ENCODE assay signal across 8 cellular contexts in the genomic region with DNA sequence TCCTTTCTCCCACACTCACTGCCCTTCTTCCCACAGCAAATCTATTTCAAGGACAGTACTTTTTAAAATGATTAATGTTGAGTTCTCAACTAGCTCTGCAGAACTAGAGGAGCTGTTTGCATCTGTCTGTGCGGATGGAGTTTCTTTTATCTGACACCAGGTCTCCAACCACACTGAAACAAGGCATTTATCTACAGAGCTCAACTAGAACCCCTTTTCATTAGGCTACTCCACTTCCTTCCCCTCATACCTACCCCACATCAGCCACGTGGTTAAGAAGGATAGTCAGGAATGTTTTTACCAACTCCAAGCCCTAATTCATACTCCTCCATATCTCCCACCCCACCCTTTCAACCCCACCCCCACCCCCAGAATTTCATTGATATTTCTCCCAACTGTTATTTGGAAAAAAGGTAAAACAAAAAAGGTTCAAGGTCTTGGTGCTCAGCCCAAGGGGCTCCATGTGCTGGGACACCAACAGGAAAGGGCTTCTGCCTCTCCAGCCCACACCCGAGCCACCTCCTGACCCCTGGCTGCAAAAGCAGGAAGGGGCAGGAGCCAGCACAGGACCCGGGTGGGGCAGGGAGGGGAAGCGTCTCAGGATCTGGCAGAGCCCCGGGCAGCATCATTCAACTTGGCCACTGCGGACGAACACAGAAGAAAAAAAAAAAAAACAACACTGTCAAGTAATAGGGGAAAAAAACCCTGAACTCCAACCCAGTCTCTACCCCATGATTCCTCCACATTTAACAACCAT. TPM values are rescaled to one million over a fixed set of nuclear protein-coding genes. Genes with fewer than 3 reads are reported as not detected.
DNase-seq lines count a peak whose midpoint lies in the region; ATAC-seq, FAIRE-seq and TF ChIP-seq lines count a peak whose summit lies in the region.
"Had no signal": no experiment of that assay in that cellular context is flagged by ENCODE, and none has a peak within 500 bp of the region (broad histone marks: within the 10 kb centered on the region; RNA-seq: fewer than 3 reads in every experiment).

No MANE protein-coding gene starts in this region.

- TF ChIP-seq POLR2A in K562 (conservative IDR thresholded peaks at IDR 0.05) = no peak
- no peak for TF ChIP-seq POLR2A in HepG2 (IDR thresholded peaks at IDR 0.05; ENCODE audit: insufficient read depth in 1 of 2, low read depth in 2 of 2, low read length in 2 of 2)

- H3K9me3 ChIP-seq in OCI-LY3 (ENCODE audit: insufficient read depth, low read length) (no peaks in the 10 kb centered on the region), K562 (replicated peaks; ENCODE audit: control insufficient read depth, insufficient read depth, low read depth, low read length) (no peaks in the 10 kb centered on the region), HepG2 (ENCODE audit: low read length) (no peaks in the 10 kb centered on the region), thoracic aorta (no peaks in the 10 kb centered on the region)

- CTCF ChIA-PET in K562 (lab: Yijun Ruan, JAX; ENCODE audit: low intra/inter-chr PET ratio) (interaction anchor here (0.6 to 1.5 kb wide), 5 partner anchors 59 to 550 kb away, joined by 3 to 6 read pairs (median 3); no protein-coding TSS in a partner anchor), HepG2 (lab: Yijun Ruan, JAX; ENCODE audit: low intra/inter-chr PET ratio, low total read pairs) (interaction anchor here (1.1 to 2.1 kb wide), 3 partner anchors 43 to 158 kb away, joined by 4 to 15 read pairs (median 5); a partner anchor contains a TSS)

- no peak overlapping the region for H2AFZ ChIP-seq in OCI-LY3 (ENCODE audit: low read depth, low read length)
- H2AFZ ChIP-seq in K562 (ENCODE audit: low read depth, low read length) = no peak overlapping the region
- no peak overlapping the region for H2AFZ ChIP-seq in HepG2 (ENCODE audit: low read length)

- H3K36me3 ChIP-seq in OCI-LY3 (replicated peaks; ENCODE audit: low read depth, low read length) = peaks cover 56% of the 10 kb centered on the region
- peaks cover 85% of the 10 kb centered on the region for H3K36me3 ChIP-seq in K562 (ENCODE audit: control insufficient read depth, insufficient read depth, low read length)
- H3K36me3 ChIP-seq in HepG2 (replicated peaks in 1 of 2; ENCODE audit: control insufficient read depth in 1 of 2, insufficient read depth in 2 of 2, low read length in 2 of 2) = peaks cover 17 to 57% of the 10 kb centered on the region in 2 experiments
- H3K36me3 ChIP-seq in thoracic aorta = peaks cover 47% of the 10 kb centered on the region

- TF ChIP-seq EP300 in K562 (IDR thresholded peaks at IDR 0.05; ENCODE audit: low read length) = no peak
- TF ChIP-seq EP300 in HepG2 (IDR thresholded peaks at IDR 0.05; ENCODE audit: low read depth in 2 of 2, low read length in 2 of 2) = no peak
- no peak for TF ChIP-seq EP300 in HepG2 (CRISPR knock-in tag; IDR thresholded peaks at IDR 0.05; ENCODE audit: borderline replicate concordance)

- TF ChIP-seq RAD21 in K562 (CRISPR knock-in tag; conservative IDR thresholded peaks at IDR 0.05 in 1 of 2, IDR thresholded peaks at IDR 0.05 in 1 of 2) (peak in 1 of 2 experiments; percentile 21; a peak in 1 of 4 replicates), HepG2 (CRISPR knock-in tag; IDR thresholded peaks at IDR 0.05) (no peak)

- peak; percentile 73 for FAIRE-seq in K562 (lab: Jason Lieb, UNC)
- FAIRE-seq in HepG2 (lab: Jason Lieb, UNC) = no peak

- H3K4me2 ChIP-seq in OCI-LY3 (ENCODE audit: low read length) (no peak overlapping the region), K562 (ENCODE audit: insufficient read depth, low read length) (no peak overlapping the region; the same call in 1 of the 2 replicates), HepG2 (ENCODE audit: low read depth, low read length) (no peak overlapping the region)

- H3K9ac ChIP-seq in OCI-LY3 (ENCODE audit: low read length) = no peak overlapping the region
- peak overlapping the region; percentile 23 to 46; a peak in 2 of 4 replicates for H3K9ac ChIP-seq in K562 (ENCODE audit: insufficient read depth in 1 of 2, low read depth in 2 of 2, low read length in 2 of 2)
- no peak overlapping the region for H3K9ac ChIP-seq in HepG2 (ENCODE audit: insufficient read depth, low read depth, low read length)

- H3K4me3 ChIP-seq in OCI-LY3 (ENCODE audit: low read length) = no peak overlapping the region
- no peak overlapping the region for H3K4me3 ChIP-seq in K562
- no peak overlapping the region for H3K4me3 ChIP-seq in HepG2 (replicated peaks in 1 of 3; ENCODE audit: insufficient read depth in 1 of 3, low read depth in 2 of 3, low read length in 3 of 3)
- H3K4me3 ChIP-seq in thoracic aorta = no peak overlapping the region

- POLR2A ChIA-PET in K562 (lab: Yijun Ruan, JAX) = interaction anchor here (0.6 to 1.1 kb wide), 3 partner anchors 43 to 93 kb away, joined by 3 to 4 read pairs (median 3); a partner anchor contains a TSS
- POLR2A ChIA-PET in HepG2 (lab: Yijun Ruan, JAX) = interaction anchor here (0.9 to 4.5 kb wide), 6 partner anchors 8 to 49 kb away, joined by 3 to 40 read pairs (median 3); a partner anchor contains a TSS

- no peaks in the 10 kb centered on the region for H3K9me1 ChIP-seq in K562 (ENCODE audit: control insufficient read depth, insufficient read depth, low read length)

- peak overlapping the region; percentile 32 for H3K27ac ChIP-seq in OCI-LY3 (ENCODE audit: low read length)
- H3K27ac ChIP-seq in K562 (ENCODE audit: extremely low read depth, low read depth, low read length) = peak overlapping the region; percentile 59
- no peak overlapping the region for H3K27ac ChIP-seq in HepG2 (ENCODE audit: extremely low read length, insufficient read depth, low read length)
- H3K27ac ChIP-seq in thoracic aorta = peak overlapping the region; percentile 48 to 56

- H3K27me3 ChIP-seq in OCI-LY3 (ENCODE audit: low read depth, low read length) (no peaks in the 10 kb centered on the region), K562 (ENCODE audit: control insufficient read depth in 2 of 2, insufficient read depth in 2 of 2, low read length in 2 of 2) (no peaks in the 10 kb centered on the region), HepG2 (ENCODE audit: control insufficient read depth in 1 of 2, insufficient read depth in 2 of 2, low read length in 2 of 2) (no peaks in the 10 kb centered on the region), thoracic aorta (replicated peaks; ENCODE audit: insufficient read depth) (no peaks in the 10 kb centered on the region)

- peaks cover 15% of the 10 kb centered on the region for H3K79me2 ChIP-seq in OCI-LY3 (ENCODE audit: low read length)
- peaks cover 37% of the 10 kb centered on the region for H3K79me2 ChIP-seq in K562 (ENCODE audit: control insufficient read depth, insufficient read depth, low read length)
- H3K79me2 ChIP-seq in HepG2 (ENCODE audit: insufficient read depth, low read length) = peaks cover 14% of the 10 kb centered on the region

- H3K4me1 ChIP-seq in OCI-LY3 (ENCODE audit: low read length) (peaks cover 13% of the 10 kb centered on the region), K562 (replicated peaks in 1 of 2; ENCODE audit: control insufficient read depth in 2 of 2, insufficient read depth in 2 of 2, low read length in 2 of 2) (peaks cover 31 to 46% of the 10 kb centered on the region in 2 experiments), HepG2 (ENCODE audit: insufficient read depth, low read length) (peaks cover 43% of the 10 kb centered on the region), thoracic aorta (ENCODE audit: control insufficient read depth in 1 of 2, low read depth in 2 of 2) (peaks cover 26 to 34% of the 10 kb centered on the region in 2 donors)

- WGBS in K562 (ENCODE audit: insufficient coverage, low coverage, missing lambda C conversion rate) = 29% methylated on average over 5 of the region's 8 CpGs
- WGBS in HepG2 (ENCODE audit: low lambda C conversion rate) = 80% methylated on average over 8 of the region's 8 CpGs

- in situ Hi-C loops in K562 (cut with MboI) = no loop called here
- in situ Hi-C loops in HepG2 (cut with HindIII; ENCODE audit: extremely low pct_ligation_motif_present, low pct_unique_long_range_greater_than_20kb) = no loop called here

- TF ChIP-seq CTCF in OCI-LY3 (IDR thresholded peaks at IDR 0.05; ENCODE audit: low read depth, low read length) = no peak
- TF ChIP-seq CTCF in K562 (IDR thresholded peaks at IDR 0.05 in 2 of 3, conservative IDR thresholded peaks at IDR 0.05 in 1 of 3; ENCODE audit: insufficient read depth in 2 of 3, low read depth in 1 of 3, low read length in 3 of 3) = peak in 2 of 3 experiments; percentile 30 to 47; a peak in 4 of 6 replicates
- TF ChIP-seq CTCF in HepG2 (CRISPR knock-in tag; IDR thresholded peaks at IDR 0.05) = peak; percentile 36
- no peak for TF ChIP-seq CTCF in thoracic aorta (IDR thresholded peaks at IDR 0.05)

- intact Hi-C loops in K562 (cut with micrococcal nuclease) (loop anchor here (1.0 to 10.0 kb wide), 3 partner anchors 73 to 302 kb away; a partner anchor contains a TSS), HepG2 (cut with micrococcal nuclease; ENCODE audit: unreplicated experiment) (loop anchor here (5.0 to 10.0 kb wide), 3 partner anchors 72 to 192 kb away; a partner anchor contains a TSS)

- ATAC-seq in K562 (peak; percentile 31), HepG2 (peak; percentile 55; the same call in 2 of the 3 replicates), thoracic aorta (ENCODE audit: insufficient number of reproducible peaks, low FRiP score, low read depth) (no peak), GM21723 (IDR thresholded peaks at IDR 0.05; ENCODE audit: unreplicated experiment) (no peak)

- H4K20me1 ChIP-seq in OCI-LY3 (ENCODE audit: insufficient read depth, low read length) (peaks cover 4% of the 10 kb centered on the region; the same call in 1 of the 2 replicates), K562 (replicated peaks; ENCODE audit: control insufficient read depth, insufficient read depth, low read length) (no peaks in the 10 kb centered on the region), HepG2 (ENCODE audit: insufficient read depth, low read length) (no peaks in the 10 kb centered on the region)

- DNase-seq in K562 (ENCODE audit: extremely low read depth in 1 of 4, low spot score in 3 of 4) = peak; percentile 46 to 58 (median 48)
- no peak for DNase-seq in HepG2 (ENCODE audit: low spot score)
- DNase-seq in thoracic aorta (ENCODE audit: low spot score) = no peak
- no peak for DNase-seq in NCI-H510A (lab: John Stamatoyannopoulos, UW)
- DNase-seq in SW 1271 (lab: John Stamatoyannopoulos, UW) = no peak
- DNase-seq: T1000 had no signal

- no TSS peak for BruUV-seq in K562 (replicated peaks; lab: Mats Ljungman, UMichigan)
- BruUV-seq in HepG2 (replicated peaks; lab: Mats Ljungman, UMichigan) = no TSS peak

RNA-seq across cellular contexts. Expression of a gene that starts 7.0 kb away (rescaled TPM):
- 86.7 and 153 TPM in 2 replicates for total RNA-seq in K562 (2011; cell fraction: chromatin; rRNA removed; ENCODE audit: low replicate concordance)
- 54.7 and 57.9 TPM in 2 replicates for total RNA-seq in K562 (2011; cell fraction: nucleolus; rRNA removed)
- total RNA-seq in K562 (2011; cell fraction: nucleoplasm; rRNA removed) = 124 and 201 TPM in 2 replicates
- total RNA-seq in K562 (2014; rRNA removed) = 147 and 163 TPM in 2 replicates
- 196 and 198 TPM in 2 replicates for total RNA-seq in K562 (2014; rRNA removed; fragmentation: Illumina TruSeq; extraction: Trizol)
- total RNA-seq in K562 (2015; rRNA removed; fragmentation: Illumina TruSeq; extraction: Trizol) = 183 and 188 TPM in 2 replicates
- total RNA-seq in K562 (2021) = 203 and 219 TPM in 2 replicates
- polyA plus RNA-seq in K562 (2011; rRNA removed) = 133 and 156 TPM in 2 replicates
- 116 and 118 TPM in 2 replicates for polyA plus RNA-seq in K562 (2011; cell fraction: cytosol; rRNA removed)
- 47.5 and 50.4 TPM in 2 replicates for polyA plus RNA-seq in K562 (2011; cell fraction: nucleus; rRNA removed)
- polyA plus RNA-seq in K562 (2012) = 174 and 197 TPM in 2 replicates
- 565 and 605 TPM in 2 replicates for polyA plus RNA-seq in K562 (2014; fragmentation: Illumina TruSeq; extraction: Trizol)
- polyA plus RNA-seq in K562 (2014; fragmentation: Nextera tagmentation; extraction: Ambion mirVana) = 10 to 100 TPM; 68.1 to 93.9 TPM
- polyA plus RNA-seq in K562 (2014; rRNA removed) = 197 and 354 TPM in 2 replicates
- polyA minus RNA-seq in K562 (2011; rRNA and poly(A)+ RNA removed) = 60.6 and 80.0 TPM in 2 replicates
- 32.9 and 35.0 TPM in 2 replicates for polyA minus RNA-seq in K562 (2011; cell fraction: cytosol; rRNA and poly(A)+ RNA removed)
- 22.9 and 51.1 TPM in 2 replicates for polyA minus RNA-seq in K562 (2011; cell fraction: nucleus; rRNA and poly(A)+ RNA removed)
- 111 and 137 TPM in 2 replicates for total RNA-seq in HepG2 (2016; rRNA removed; fragmentation: Illumina TruSeq; extraction: Trizol)
- 32.7 and 33.3 TPM in 2 replicates for total RNA-seq in HepG2 (2016; cell fraction: cytosol; rRNA removed; fragmentation: Illumina TruSeq; extraction: Trizol; ENCODE audit: low read depth)
- 104 and 136 TPM in 2 replicates for total RNA-seq in HepG2 (2016; cell fraction: insoluble cytoplasmic fraction; rRNA removed; fragmentation: Illumina TruSeq; extraction: Trizol)
- 71.0 and 79.7 TPM in 2 replicates for total RNA-seq in HepG2 (2016; cell fraction: membrane; rRNA removed; fragmentation: Illumina TruSeq; extraction: Trizol)
- total RNA-seq in HepG2 (2016; cell fraction: nucleus; rRNA removed; fragmentation: Illumina TruSeq; extraction: Trizol) = 59.2 and 64.7 TPM in 2 replicates
- polyA plus RNA-seq in HepG2 (2011; rRNA removed) = 54.5 and 55.1 TPM in 2 replicates
- polyA plus RNA-seq in HepG2 (2011; cell fraction: cytosol; rRNA removed) = 35.3 and 39.9 TPM in 2 replicates
- 18.3 and 19.1 TPM in 2 replicates for polyA plus RNA-seq in HepG2 (2011; cell fraction: nucleus; rRNA removed)
- polyA plus RNA-seq in HepG2 (2012) = 68.7 and 69.6 TPM in 2 replicates
- polyA plus RNA-seq in HepG2 (2016; cell fraction: cytosol; fragmentation: Illumina TruSeq; extraction: Trizol; ENCODE audit: low read depth) = 46.8 and 50.7 TPM in 2 replicates
- polyA plus RNA-seq in HepG2 (2016; cell fraction: insoluble cytoplasmic fraction; fragmentation: Illumina TruSeq; extraction: Trizol; ENCODE audit: low read depth) = 203 and 211 TPM in 2 replicates
- polyA plus RNA-seq in HepG2 (2016; cell fraction: membrane; fragmentation: Illumina TruSeq; extraction: Trizol; ENCODE audit: low read depth) = 87.0 and 96.1 TPM in 2 replicates
- polyA plus RNA-seq in HepG2 (2016; cell fraction: nucleus; fragmentation: Illumina TruSeq; extraction: Trizol; ENCODE audit: insufficient read depth, low read depth) = 97.2 and 103 TPM in 2 replicates
- polyA minus RNA-seq in HepG2 (2011; rRNA and poly(A)+ RNA removed; ENCODE audit: low replicate concordance) = 25.8 and 53.2 TPM in 2 replicates
- 16.0 and 18.2 TPM in 2 replicates for polyA minus RNA-seq in HepG2 (2011; cell fraction: cytosol; rRNA and poly(A)+ RNA removed)
- 34.9 and 47.6 TPM in 2 replicates for polyA minus RNA-seq in HepG2 (2011; cell fraction: nucleus; rRNA and poly(A)+ RNA removed)
- 10 to 100 TPM; 85.7 to 94.5 TPM for total RNA-seq in thoracic aorta

RNA-seq across cellular contexts. Expression of a gene that starts 43.0 kb away (rescaled TPM):
- 200 and 281 TPM in 2 replicates for total RNA-seq in K562 (2011; cell fraction: chromatin; rRNA removed; ENCODE audit: low replicate concordance)
- total RNA-seq in K562 (2011; cell fraction: nucleolus; rRNA removed) = 147 and 148 TPM in 2 replicates
- 206 and 295 TPM in 2 replicates for total RNA-seq in K562 (2011; cell fraction: nucleoplasm; rRNA removed)
- total RNA-seq in K562 (2014; rRNA removed) (129 and 138 TPM in 2 replicates), K562 (2014; rRNA removed; fragmentation: Illumina TruSeq; extraction: Trizol) (153 and 184 TPM in 2 replicates), K562 (2015; rRNA removed; fragmentation: Illumina TruSeq; extraction: Trizol) (109 and 120 TPM in 2 replicates), K562 (2021) (200 and 224 TPM in 2 replicates), HepG2 (2016; rRNA removed; fragmentation: Illumina TruSeq; extraction: Trizol) (113 and 125 TPM in 2 replicates), thoracic aorta (100 to 1,000 TPM; 588 to 607 TPM)
- polyA plus RNA-seq in K562 (2011; rRNA removed) (144 and 222 TPM in 2 replicates), K562 (2014; fragmentation: Illumina TruSeq; extraction: Trizol) (147 and 158 TPM in 2 replicates), K562 (2014; fragmentation: Nextera tagmentation; extraction: Ambion mirVana) (10 to 100 TPM; 27.1 to 31.0 TPM), K562 (2014; rRNA removed) (131 and 143 TPM in 2 replicates), HepG2 (2011; rRNA removed) (69.5 and 70.6 TPM in 2 replicates)
- 86.7 and 94.2 TPM in 2 replicates for polyA plus RNA-seq in K562 (2011; cell fraction: cytosol; rRNA removed)
- polyA plus RNA-seq in K562 (2011; cell fraction: nucleus; rRNA removed) = 179 and 244 TPM in 2 replicates
- 139 and 140 TPM in 2 replicates for polyA plus RNA-seq in K562 (2012)
- polyA minus RNA-seq in K562 (2011; rRNA and poly(A)+ RNA removed) = 221 and 238 TPM in 2 replicates
- 104 and 109 TPM in 2 replicates for polyA minus RNA-seq in K562 (2011; cell fraction: cytosol; rRNA and poly(A)+ RNA removed)
- polyA minus RNA-seq in K562 (2011; cell fraction: nucleus; rRNA and poly(A)+ RNA removed) = 141 and 172 TPM in 2 replicates
- total RNA-seq in HepG2 (2016; cell fraction: cytosol; rRNA removed; fragmentation: Illumina TruSeq; extraction: Trizol; ENCODE audit: low read depth) = 16.3 and 19.0 TPM in 2 replicates
- 108 and 127 TPM in 2 replicates for total RNA-seq in HepG2 (2016; cell fraction: insoluble cytoplasmic fraction; rRNA removed; fragmentation: Illumina TruSeq; extraction: Trizol)
- total RNA-seq in HepG2 (2016; cell fraction: membrane; rRNA removed; fragmentation: Illumina TruSeq; extraction: Trizol) = 41.9 and 48.9 TPM in 2 replicates
- total RNA-seq in HepG2 (2016; cell fraction: nucleus; rRNA removed; fragmentation: Illumina TruSeq; extraction: Trizol) = 150 and 151 TPM in 2 replicates
- polyA plus RNA-seq in HepG2 (2011; cell fraction: cytosol; rRNA removed) = 40.6 and 51.3 TPM in 2 replicates
- 127 and 138 TPM in 2 replicates for polyA plus RNA-seq in HepG2 (2011; cell fraction: nucleus; rRNA removed)
- 59.5 and 80.1 TPM in 2 replicates for polyA plus RNA-seq in HepG2 (2012)
- 5.6 and 6.4 TPM in 2 replicates for polyA plus RNA-seq in HepG2 (2016; cell fraction: cytosol; fragmentation: Illumina TruSeq; extraction: Trizol; ENCODE audit: low read depth)
- polyA plus RNA-seq in HepG2 (2016; cell fraction: insoluble cytoplasmic fraction; fragmentation: Illumina TruSeq; extraction: Trizol; ENCODE audit: low read depth) = 99.4 and 100.0 TPM in 2 replicates
- polyA plus RNA-seq in HepG2 (2016; cell fraction: membrane; fragmentation: Illumina TruSeq; extraction: Trizol; ENCODE audit: low read depth) = 21.9 and 23.4 TPM in 2 replicates
- polyA plus RNA-seq in HepG2 (2016; cell fraction: nucleus; fragmentation: Illumina TruSeq; extraction: Trizol; ENCODE audit: insufficient read depth, low read depth) = 207 and 216 TPM in 2 replicates
- polyA minus RNA-seq in HepG2 (2011; rRNA and poly(A)+ RNA removed; ENCODE audit: low replicate concordance) = 65.4 and 90.8 TPM in 2 replicates
- polyA minus RNA-seq in HepG2 (2011; cell fraction: cytosol; rRNA and poly(A)+ RNA removed) = 72.9 and 73.2 TPM in 2 replicates
- 152 and 196 TPM in 2 replicates for polyA minus RNA-seq in HepG2 (2011; cell fraction: nucleus; rRNA and poly(A)+ RNA removed)

Comparison
In these comparisons a context has a peak if more than half of its experiments do, and no peak if none do; other contexts are left out.
1. H3K9ac ChIP-seq: peak in K562 (2 of 2); none in OCI-LY3 (single experiment) and HepG2 (single experiment).
2. CTCF ChIP-seq: peak in K562 (2 of 3) and HepG2 (single experiment); none in OCI-LY3 (single experiment) and thoracic aorta (single experiment).
3. ATAC-seq: peak in K562 (single experiment) and HepG2 (single experiment); none in thoracic aorta (single experiment) and GM21723 (single experiment).
4. DNase-seq: peak in K562 (4 of 4); none in HepG2 (single experiment), thoracic aorta (single experiment), NCI-H510A (single experiment) and SW 1271 (0 of 2).